14 cellular contexts compared by ENCODE assay signal in genomic region chr3:12454076-12454807, GRCh38. TPM values are rescaled to one million over a fixed set of nuclear protein-coding genes. Genes with fewer than 3 reads are reported as not detected.
DNase-seq lines count a peak whose midpoint lies in the region; ATAC-seq, FAIRE-seq and TF ChIP-seq lines count a peak whose summit lies in the region.
"Had no signal": no experiment of that assay in that cellular context is flagged by ENCODE, and none has a peak within 500 bp of the region (broad histone marks: within the 10 kb centered on the region; RNA-seq: fewer than 3 reads in every experiment).

No MANE protein-coding gene starts in this region.

- in situ Hi-C loops in GM23248 (cut with MboI): no loop called here
- in situ Hi-C loops in mammary epithelial cell (cut with MboI; ENCODE audit: low sequenced_read_pairs in 2 of 2): no loop called here

- dilution Hi-C loops in mammary epithelial cell (cut with HindIII; ENCODE audit: low sequenced_read_pairs): loop anchor here (25.0 kb wide), 1 partner anchor 317 kb away; no protein-coding TSS in a partner anchor

- ATAC-seq in GM19397 (IDR thresholded peaks at IDR 0.05; ENCODE audit: unreplicated experiment): no peak
- ATAC-seq: naive thymus-derived CD4-positive, alpha-beta T cell had no signal

- peak; percentile 66 for DNase-seq in GM23248
- peak; percentile 75 for DNase-seq in NCI-H146 (lab: John Stamatoyannopoulos, UW)
- peak; percentile 17 for DNase-seq in mammary epithelial cell
- peak; percentile 12 for DNase-seq in posterior vena cava (ENCODE audit: low spot score)
- no peak for DNase-seq in COR-L47 (lab: John Stamatoyannopoulos, UW)
- no peak for DNase-seq in small intestine
- DNase-seq: activated B cell treated with CpG ODN at 0.5 μM for 24 hours; CD4-positive, CD25-positive, alpha-beta regulatory T cell; hypothalamus; left ventricle myocardium inferior; naive thymus-derived CD4-positive, alpha-beta T cell; NCI-H2171 treated with DMSO at 0.1 percent for 48 hours had no signal

- peaks cover 9% of the 10 kb centered on the region; the same call in 1 of the 2 replicates for H3K4me1 ChIP-seq in GM23248 (ENCODE audit: insufficient read depth)
- peaks cover 5% of the 10 kb centered on the region for H3K4me1 ChIP-seq in mammary epithelial cell (ENCODE audit: insufficient read depth, low read length)
- no peaks in the 10 kb centered on the region for H3K4me1 ChIP-seq in small intestine (ENCODE audit: control insufficient read depth in 2 of 2, insufficient read depth in 1 of 2, low read depth in 1 of 2, low read length in 1 of 2)
- H3K4me1 ChIP-seq: left ventricle myocardium inferior, tibial nerve had no signal

- H3K9me2 ChIP-seq in GM23248 (ENCODE audit: insufficient read depth): no peaks in the 10 kb centered on the region

- H3K27me3 ChIP-seq in GM23248 (replicated peaks; ENCODE audit: insufficient read depth) (no peaks in the 10 kb centered on the region), mammary epithelial cell (ENCODE audit: insufficient read depth, low read length) (no peaks in the 10 kb centered on the region), small intestine (ENCODE audit: control insufficient read depth in 2 of 2, insufficient read depth in 2 of 2, low read length in 2 of 2) (no peaks in the 10 kb centered on the region)
- H3K27me3 ChIP-seq: tibial nerve had no signal

- H2AFZ ChIP-seq in GM23248 (no peak overlapping the region), mammary epithelial cell (ENCODE audit: low read depth, low read length) (no peak overlapping the region)

- no peak overlapping the region for H3K27ac ChIP-seq in GM23248
- H3K27ac ChIP-seq in mammary epithelial cell (ENCODE audit: insufficient read depth, low read depth, low read length): no peak overlapping the region
- H3K27ac ChIP-seq in small intestine (ENCODE audit: low read depth in 1 of 2, low read length in 1 of 2): no peak overlapping the region
- H3K27ac ChIP-seq: left ventricle myocardium inferior, tibial nerve had no signal

- CTCF ChIA-PET in mammary epithelial cell (lab: Charles Lee; ENCODE audit: low non-redundant PET): interaction anchor here (0.6 kb wide), 1 partner anchor 530 kb away, joined by 3 read pairs; no protein-coding TSS in a partner anchor

- no peak for FAIRE-seq in small intestine (lab: Jason Lieb, UNC)

- H4K20me1 ChIP-seq in GM23248 (ENCODE audit: insufficient read depth): no peaks in the 10 kb centered on the region
- no peaks in the 10 kb centered on the region for H4K20me1 ChIP-seq in mammary epithelial cell (ENCODE audit: insufficient read depth, low read length)

- H3K9me3 ChIP-seq in GM23248 (ENCODE audit: low read depth) (no peaks in the 10 kb centered on the region), mammary epithelial cell (replicated peaks; ENCODE audit: insufficient read depth, low read length) (no peaks in the 10 kb centered on the region), small intestine (ENCODE audit: control insufficient read depth, low read depth) (no peaks in the 10 kb centered on the region)

- intact Hi-C loops in mammary epithelial cell (cut with micrococcal nuclease) (no loop called here), posterior vena cava (cut with DNase I) (no loop called here)

- H3K79me2 ChIP-seq in GM23248 (ENCODE audit: insufficient read depth) (no peaks in the 10 kb centered on the region), mammary epithelial cell (ENCODE audit: insufficient read depth, low read length) (no peaks in the 10 kb centered on the region)

- no peaks in the 10 kb centered on the region for H3K36me3 ChIP-seq in GM23248 (ENCODE audit: low read depth)
- H3K36me3 ChIP-seq in mammary epithelial cell (ENCODE audit: insufficient read depth, low read length): no peaks in the 10 kb centered on the region
- H3K36me3 ChIP-seq in small intestine (ENCODE audit: control insufficient read depth in 2 of 2, insufficient read depth in 2 of 2, low read length in 2 of 2): no peaks in the 10 kb centered on the region
- H3K36me3 ChIP-seq: left ventricle myocardium inferior, tibial nerve had no signal

- H3K4me3 ChIP-seq in GM23248 (no peak overlapping the region), mammary epithelial cell (replicated peaks in 1 of 3; ENCODE audit: insufficient read depth in 1 of 3, low read depth in 2 of 3, low read length in 3 of 3) (no peak overlapping the region), small intestine (ENCODE audit: low read depth in 1 of 2, low read length in 2 of 2) (no peak overlapping the region)
- H3K4me3 ChIP-seq: left ventricle myocardium inferior, tibial nerve had no signal

- no TSS peak for BruUV-seq in mammary epithelial cell (replicated peaks; lab: Mats Ljungman, UMichigan)

- H3K9ac ChIP-seq in GM23248 (no peak overlapping the region), mammary epithelial cell (ENCODE audit: insufficient read depth, low read length) (no peak overlapping the region)

- H3K4me2 ChIP-seq in GM23248 (ENCODE audit: unreplicated experiment): no peak overlapping the region
- H3K4me2 ChIP-seq in mammary epithelial cell (ENCODE audit: insufficient read depth, low read depth, low read length): no peak overlapping the region

- WGBS in GM23248 (ENCODE audit: low coverage in 1 of 2, low lambda C conversion rate in 2 of 2, missing lambda C conversion rate in 2 of 2), 2 experiments: 54 to 64% methylated on average over 5 of the region's 5 CpGs
- 66% methylated on average over 5 of the region's 5 CpGs for WGBS in mammary epithelial cell (ENCODE audit: low coverage, missing lambda C conversion rate)
- WGBS in small intestine, 3 donors: 65 to 74% (median 67%) methylated on average over 5 of the region's 5 CpGs

- H3F3A ChIP-seq in GM23248 (ENCODE audit: insufficient read depth): peaks cover 8% of the 10 kb centered on the region

- no peak for TF ChIP-seq CTCF in mammary epithelial cell (conservative IDR thresholded peaks at IDR 0.05 in 1 of 2, IDR thresholded peaks at IDR 0.05 in 1 of 2; ENCODE audit: extremely low read depth in 1 of 2, insufficient read depth in 1 of 2, low read depth in 1 of 2, low read length in 2 of 2)

RNA-seq across cellular contexts. Expression of gene TSEN2, which starts 30.0 kb away (rescaled TPM):
- total RNA-seq in GM23248 (2014; rRNA removed; shearing (Covaris generic)): 9.6 and 15.6 TPM in 2 replicates
- polyA plus RNA-seq in GM23248 (2016; fragmentation: Nextera tagmentation; extraction: Ambion mirVana) (12.3 and 13.6 TPM in 2 replicates), mammary epithelial cell (14.6 TPM), small intestine (10 to 100 TPM in 1 of 3 donors, 1 to 10 TPM in 2; 4.6 to 10.4 (median 6.7) TPM)
- total RNA-seq in mammary epithelial cell (10 to 100 TPM; 16.0 to 24.6 TPM), posterior vena cava (10 to 100 TPM; 13.8 TPM)
- polyA minus RNA-seq in mammary epithelial cell: 30.1 TPM

Comparison
In these comparisons a context has a peak if more than half of its experiments do, and no peak if none do; other contexts are left out.
1. DNase-seq: peak in GM23248 (single experiment), NCI-H146 (single experiment), mammary epithelial cell (single experiment) and posterior vena cava (single experiment); none in COR-L47 (single experiment) and small intestine (single experiment).